ENCODE assay signal across 1 cellular context in the genomic region with DNA sequence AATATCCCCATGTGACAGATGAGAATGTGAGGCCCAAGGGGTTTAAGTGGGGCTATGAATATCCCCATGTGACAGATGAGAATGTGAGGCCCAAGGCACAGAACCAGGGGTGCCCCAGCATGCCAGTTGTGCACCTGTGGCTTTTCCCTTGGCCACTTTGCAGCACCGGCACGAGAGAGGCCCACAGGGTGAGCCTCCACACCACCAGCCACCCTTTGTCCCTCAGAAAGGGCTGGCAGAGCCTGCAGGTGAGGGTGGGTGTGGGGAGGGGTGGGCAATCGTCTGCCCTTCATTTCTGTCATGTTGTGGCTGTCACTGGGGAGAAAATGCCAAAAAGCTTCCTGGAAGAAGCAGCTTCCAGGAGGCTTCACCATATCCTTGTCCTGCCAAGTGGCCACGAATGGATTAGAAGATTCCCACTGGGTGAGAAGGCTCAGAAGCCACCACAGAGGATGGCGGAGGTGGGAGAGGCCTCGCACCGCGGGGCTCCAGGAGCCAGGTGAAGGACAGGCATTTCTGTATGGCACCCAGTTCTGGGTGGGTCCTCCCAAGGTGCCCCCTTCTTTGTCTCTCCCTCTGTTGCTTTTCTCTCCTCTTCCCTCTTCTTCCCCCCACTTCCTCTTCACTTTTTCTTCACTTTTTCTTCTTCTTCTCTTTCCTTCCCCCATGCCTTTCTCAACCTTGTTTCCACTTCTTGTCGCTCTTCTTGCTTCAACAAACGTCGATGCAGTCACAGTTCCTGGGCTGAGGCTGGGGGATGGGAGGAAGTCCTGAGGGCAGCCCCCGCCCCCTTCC.
TF ChIP-seq lines count a peak whose summit lies in the region.

No MANE protein-coding gene starts in this region.

TF ChIP-seq in H1, 55 proteins besides CTCF, POLR2A, EP300 and RAD21:
- TF ChIP-seq CBX5 (IDR thresholded peaks at IDR 0.05; ENCODE audit: low read depth, low read length), result no peak
- TF ChIP-seq, protein P1, sequence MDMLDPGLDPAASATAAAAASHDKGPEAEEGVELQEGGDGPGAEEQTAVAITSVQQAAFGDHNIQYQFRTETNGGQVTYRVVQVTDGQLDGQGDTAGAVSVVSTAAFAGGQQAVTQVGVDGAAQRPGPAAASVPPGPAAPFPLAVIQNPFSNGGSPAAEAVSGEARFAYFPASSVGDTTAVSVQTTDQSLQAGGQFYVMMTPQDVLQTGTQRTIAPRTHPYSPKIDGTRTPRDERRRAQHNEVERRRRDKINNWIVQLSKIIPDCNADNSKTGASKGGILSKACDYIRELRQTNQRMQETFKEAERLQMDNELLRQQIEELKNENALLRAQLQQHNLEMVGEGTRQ (IDR thresholded peaks at IDR 0.05; ENCODE audit: low read length), result no peak
